Comparison of ENCODE assay signal across 8 cellular contexts in genomic region chr9:136117291-136118060, GRCh38. TPM values are rescaled to one million over a fixed set of nuclear protein-coding genes. Genes with fewer than 3 reads are reported as not detected.
A peak's percentile ranks its signal among the peaks of the same experiment; 100 is the strongest.
DNase-seq lines count a peak whose midpoint lies in the region; ATAC-seq, FAIRE-seq and TF ChIP-seq lines count a peak whose summit lies in the region.

No MANE protein-coding gene starts in this region.

- ATAC-seq in HG03442 (IDR thresholded peaks at IDR 0.05; ENCODE audit: unreplicated experiment), result peak; percentile 1

- H3K27ac ChIP-seq in right atrium auricular region (peak overlapping the region; percentile 98), smooth muscle cell (ENCODE audit: low read depth) (peak overlapping the region; percentile 81)

- intact Hi-C loops in activated naive CD4-positive, alpha-beta T cell treated with anti-CD3 and anti-CD28 coated beads for 36 hours (cut with micrococcal nuclease), result loop anchor here (1.0 to 5.0 kb wide), 5 partner anchors 8 to 285 kb away; partner anchors contain the start of genes CAMSAP1, NACC2, QSOX2 and SNAPC4

- peak overlapping the region; percentile 74 for H3K27ac Mint-ChIP-seq in activated naive CD4-positive, alpha-beta T cell treated with anti-CD3 and anti-CD28 coated beads for 36 hours

- peaks cover 0 to 30% of the 10 kb centered on the region in 2 donors for H3K4me1 ChIP-seq in right atrium auricular region
- H3K4me1 ChIP-seq in smooth muscle cell (ENCODE audit: low read depth), result peaks cover 14% of the 10 kb centered on the region

- peaks cover 16% of the 10 kb centered on the region for H3K36me3 ChIP-seq in right atrium auricular region
- H3K36me3 ChIP-seq in smooth muscle cell (ENCODE audit: low read depth), result no peaks in the 10 kb centered on the region

- DNase-seq in activated naive CD4-positive, alpha-beta T cell treated with anti-CD3 and anti-CD28 coated beads for 36 hours, result peak; percentile 43
- no peak for DNase-seq in activated naive CD4-positive, alpha-beta T cell treated with anti-CD3 and anti-CD28 coated beads, Interleukin-2, amount 50 U/mL, for 16 hours
- DNase-seq in activated T-cell treated with anti-CD3 and anti-CD28 coated beads, Interleukin-2, amount 50 U/mL, for 48 hours, result peak; percentile 62 to 72
- DNase-seq in right atrium auricular region (ENCODE audit: low spot score) (no peak), smooth muscle cell (lab: John Stamatoyannopoulos, UW; ENCODE audit: unreplicated experiment) (no peak), frontal cortex (ENCODE audit: low spot score in 2 of 2) (no peak), midbrain (lab: John Stamatoyannopoulos, UW) (no peak)

- H3K4me1 Mint-ChIP-seq in activated naive CD4-positive, alpha-beta T cell treated with anti-CD3 and anti-CD28 coated beads for 36 hours (ENCODE audit: low read depth), result peaks cover 47% of the 10 kb centered on the region

- no peaks in the 10 kb centered on the region for H3K9me3 ChIP-seq in right atrium auricular region
- no peaks in the 10 kb centered on the region for H3K9me3 ChIP-seq in smooth muscle cell (replicated peaks; ENCODE audit: low read depth)

- WGBS in smooth muscle cell (ENCODE audit: low lambda C conversion rate), result 62% methylated on average over 30 of the region's 30 CpGs

- H3K79me2 ChIP-seq in smooth muscle cell (ENCODE audit: low read depth), result peaks cover 25% of the 10 kb centered on the region

- no peaks in the 10 kb centered on the region for H3K9me3 Mint-ChIP-seq in activated naive CD4-positive, alpha-beta T cell treated with anti-CD3 and anti-CD28 coated beads for 36 hours

- no peak for TF ChIP-seq CTCF in right atrium auricular region (IDR thresholded peaks at IDR 0.05)
- no peak for TF ChIP-seq CTCF in smooth muscle cell (IDR thresholded peaks at IDR 0.05; ENCODE audit: borderline replicate concordance, insufficient read depth, poor library complexity, severe bottlenecking)

- no peak for FAIRE-seq in frontal cortex (lab: Jason Lieb, UNC)

- peak overlapping the region; percentile 98 for H3K4me2 ChIP-seq in smooth muscle cell

- H3K27me3 ChIP-seq in right atrium auricular region (no peaks in the 10 kb centered on the region), smooth muscle cell (ENCODE audit: low read depth) (no peaks in the 10 kb centered on the region)

- H3F3A ChIP-seq in smooth muscle cell (ENCODE audit: low read depth), result peaks cover 8% of the 10 kb centered on the region

- CTCF ChIA-PET in activated naive CD4-positive, alpha-beta T cell treated with anti-CD3 and anti-CD28 coated beads for 36 hours (lab: Charles Lee), result interaction anchor here (0.9 to 1.0 kb wide), 2 partner anchors 27 to 150 kb away, joined by 3 read pairs; no protein-coding TSS in a partner anchor

- H3K9ac ChIP-seq in smooth muscle cell (ENCODE audit: low read depth), result peak overlapping the region; percentile 58

- peak overlapping the region; percentile 32 for H2AFZ ChIP-seq in smooth muscle cell (ENCODE audit: low read depth)

- peak overlapping the region; percentile 87 to 92 for H3K4me3 ChIP-seq in right atrium auricular region
- H3K4me3 ChIP-seq in smooth muscle cell, result peak overlapping the region; percentile 76

- H3K36me3 Mint-ChIP-seq in activated naive CD4-positive, alpha-beta T cell treated with anti-CD3 and anti-CD28 coated beads for 36 hours (ENCODE audit: low read depth), result peaks cover 6% of the 10 kb centered on the region

- no peaks in the 10 kb centered on the region for H3K27me3 Mint-ChIP-seq in activated naive CD4-positive, alpha-beta T cell treated with anti-CD3 and anti-CD28 coated beads for 36 hours (ENCODE audit: low read depth)

- peaks cover 11% of the 10 kb centered on the region for H4K20me1 ChIP-seq in smooth muscle cell (ENCODE audit: low read depth)

- H3K4me3 Mint-ChIP-seq in activated naive CD4-positive, alpha-beta T cell treated with anti-CD3 and anti-CD28 coated beads for 36 hours, result peak overlapping the region; percentile 75

RNA-seq across cellular contexts. Expression of gene TMEM250, which starts 1.2 kb away (rescaled TPM):
- 10 to 100 TPM; 20.7 to 22.2 TPM for total RNA-seq in activated naive CD4-positive, alpha-beta T cell treated with anti-CD3 and anti-CD28 coated beads for 36 hours
- total RNA-seq in right atrium auricular region (10 to 100 TPM; 20.3 to 29.3 TPM), smooth muscle cell (13.0 and 26.7 TPM in 2 replicates), frontal cortex (26.9 TPM)
- polyA plus RNA-seq in smooth muscle cell, result 38.2 and 41.5 TPM in 2 replicates

RNA-seq across cellular contexts. Expression of gene NACC2, which starts 22.4 kb away (rescaled TPM):
- total RNA-seq in activated naive CD4-positive, alpha-beta T cell treated with anti-CD3 and anti-CD28 coated beads for 36 hours, result 1 to 10 TPM; 3.4 to 3.5 TPM
- total RNA-seq in right atrium auricular region (10 to 100 TPM; 49.1 to 55.5 TPM), smooth muscle cell (6.9 and 8.8 TPM in 2 replicates), frontal cortex (3.7 TPM)
- polyA plus RNA-seq in smooth muscle cell, result 5.4 and 6.7 TPM in 2 replicates

Comparison
In these comparisons a context has a peak if more than half of its experiments do, and no peak if none do; other contexts are left out.
1. DNase-seq: peak in activated naive CD4-positive, alpha-beta T cell treated with anti-CD3 and anti-CD28 coated beads for 36 hours (single experiment) and activated T-cell treated with anti-CD3 and anti-CD28 coated beads, Interleukin-2, amount 50 U/mL, for 48 hours (2 of 2); none in activated naive CD4-positive, alpha-beta T cell treated with anti-CD3 and anti-CD28 coated beads, Interleukin-2, amount 50 U/mL, for 16 hours (single experiment), right atrium auricular region (single experiment), smooth muscle cell (single experiment), frontal cortex (0 of 2) and midbrain (single experiment).